Comparison of ENCODE assay signal across 1 cellular context in the genomic region with DNA sequence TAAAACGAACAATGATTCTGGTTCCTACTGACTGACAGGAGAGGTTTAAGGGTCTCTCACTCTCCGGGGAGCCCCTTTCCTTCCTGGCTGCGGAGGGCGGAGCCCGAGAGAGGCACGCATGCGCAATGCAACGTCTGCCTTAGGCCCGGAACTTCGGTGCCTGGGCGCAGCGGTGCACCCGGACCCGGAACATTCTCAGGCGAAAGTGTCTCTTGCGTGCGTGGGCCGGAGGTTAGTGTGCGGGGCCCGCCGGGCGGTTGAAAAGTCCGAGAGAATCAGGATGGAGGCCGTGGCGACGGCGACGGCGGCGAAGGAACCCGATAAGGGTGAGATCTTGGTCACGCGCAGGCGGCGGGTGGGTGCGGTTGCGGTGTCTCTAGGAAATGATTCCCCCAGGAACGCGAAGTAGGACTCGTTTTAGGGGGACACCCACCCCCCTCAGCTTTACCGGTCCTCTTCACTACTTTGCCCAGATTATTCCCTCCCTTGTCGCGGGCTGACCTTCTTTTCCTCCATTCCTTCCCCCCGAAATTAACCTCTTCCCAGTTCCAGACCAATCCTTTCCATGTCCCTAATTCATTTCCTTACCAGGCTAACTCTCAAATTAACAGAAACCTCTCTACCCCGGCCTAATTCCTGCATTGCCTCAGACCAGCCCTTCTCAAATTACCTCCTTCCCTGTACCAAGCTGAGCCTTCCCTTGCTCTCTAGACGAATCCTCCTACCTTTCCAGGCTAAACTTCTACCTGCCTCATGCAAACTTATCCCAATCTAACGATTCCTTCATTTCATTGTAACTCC.
TF ChIP-seq lines count a peak whose summit lies in the region.

A gene (plus strand): TSS at position 142 of the 801 bp plus-strand sequence. CDS start 139 bp downstream, at position 281.

TF ChIP-seq in HepG2, 621 proteins besides CTCF, POLR2A, EP300 and RAD21 (continued from another document and continues in another):
- TF ChIP-seq, protein P1, sequence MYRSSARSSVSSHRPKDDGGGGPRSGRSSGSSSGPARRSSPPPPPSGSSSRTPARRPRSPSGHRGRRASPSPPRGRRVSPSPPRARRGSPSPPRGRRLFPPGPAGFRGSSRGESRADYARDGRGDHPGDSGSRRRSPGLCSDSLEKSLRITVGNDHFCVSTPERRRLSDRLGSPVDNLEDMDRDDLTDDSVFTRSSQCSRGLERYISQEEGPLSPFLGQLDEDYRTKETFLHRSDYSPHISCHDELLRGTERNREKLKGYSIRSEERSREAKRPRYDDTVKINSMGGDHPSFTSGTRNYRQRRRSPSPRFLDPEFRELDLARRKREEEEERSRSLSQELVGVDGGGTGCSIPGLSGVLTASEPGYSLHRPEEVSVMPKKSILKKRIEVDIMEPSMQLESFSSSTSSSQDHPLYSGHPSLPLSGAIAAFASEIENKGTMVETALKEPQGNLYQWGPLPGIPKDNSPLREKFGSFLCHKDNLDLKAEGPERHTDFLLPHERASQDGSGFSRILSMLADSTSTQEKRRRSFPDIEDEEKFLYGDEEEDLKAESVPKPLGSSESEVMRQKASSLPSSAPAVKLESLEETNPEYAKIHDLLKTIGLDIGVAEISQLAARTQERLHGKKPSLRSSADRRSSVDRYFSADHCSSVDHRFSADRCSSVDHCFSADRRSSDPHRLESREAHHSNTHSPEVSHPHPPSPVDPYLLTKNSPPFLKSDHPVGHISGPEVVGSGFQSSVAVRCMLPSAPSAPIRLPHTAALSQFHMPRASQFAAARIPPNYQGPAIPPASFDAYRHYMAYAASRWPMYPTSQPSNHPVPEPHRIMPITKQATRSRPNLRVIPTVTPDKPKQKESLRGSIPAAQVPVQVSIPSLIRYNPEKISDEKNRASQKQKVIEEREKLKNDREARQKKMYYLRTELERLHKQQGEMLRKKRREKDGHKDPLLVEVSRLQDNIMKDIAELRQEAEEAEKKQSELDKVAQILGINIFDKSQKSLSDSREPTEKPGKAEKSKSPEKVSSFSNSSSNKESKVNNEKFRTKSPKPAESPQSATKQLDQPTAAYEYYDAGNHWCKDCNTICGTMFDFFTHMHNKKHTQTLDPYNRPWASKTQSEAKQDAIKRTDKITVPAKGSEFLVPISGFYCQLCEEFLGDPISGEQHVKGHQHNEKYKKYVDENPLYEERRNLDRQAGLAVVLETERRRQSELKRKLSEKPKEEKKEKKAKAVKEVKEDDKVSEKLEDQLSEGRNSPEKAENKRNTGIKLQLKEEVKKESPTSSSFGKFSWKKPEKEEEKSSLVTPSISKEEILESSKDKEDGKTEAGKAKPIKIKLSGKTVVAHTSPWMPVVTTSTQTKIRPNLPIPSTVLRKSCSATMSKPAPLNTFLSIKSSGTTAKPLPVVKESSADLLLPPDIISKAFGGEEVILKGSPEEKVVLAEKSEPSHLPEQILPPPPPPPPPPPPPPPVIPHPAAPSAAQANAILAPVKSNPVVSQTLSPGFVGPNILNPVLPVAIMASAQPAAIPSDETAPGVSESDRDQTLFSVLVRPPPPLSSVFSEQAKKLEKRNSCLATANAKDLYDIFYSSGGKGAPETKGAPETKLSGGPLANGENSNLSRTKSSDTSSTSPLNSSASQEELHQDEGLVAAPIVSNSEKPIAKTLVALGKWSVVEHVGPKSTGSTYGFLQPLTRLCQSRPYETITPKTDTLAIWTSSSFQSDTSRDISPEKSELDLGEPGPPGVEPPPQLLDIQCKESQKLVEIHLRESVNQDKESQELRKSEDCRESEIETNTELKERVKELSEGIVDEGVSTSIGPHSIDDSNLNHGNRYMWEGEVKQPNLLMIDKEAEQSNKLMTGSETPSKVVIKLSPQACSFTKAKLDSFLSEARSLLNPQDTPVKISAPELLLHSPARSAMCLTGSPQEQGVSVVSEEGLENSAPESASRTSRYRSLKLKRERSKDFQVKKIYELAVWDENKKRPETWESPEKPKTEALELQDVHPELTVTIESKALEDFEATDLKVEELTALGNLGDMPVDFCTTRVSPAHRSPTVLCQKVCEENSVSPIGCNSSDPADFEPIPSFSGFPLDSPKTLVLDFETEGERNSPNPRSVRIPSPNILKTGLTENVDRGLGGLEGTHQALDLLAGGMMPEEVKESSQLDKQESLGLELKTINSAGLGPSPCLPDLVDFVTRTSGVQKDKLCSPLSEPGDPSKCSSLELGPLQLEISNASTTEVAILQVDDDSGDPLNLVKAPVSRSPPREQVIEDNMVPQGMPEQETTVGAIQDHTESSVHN (CRISPR knock-in tag; IDR thresholded peaks at IDR 0.05) = 0 out of 2 replicates have a peak, but pooled peaks have one; percentile 56
- 0 out of 2 replicates have a peak, but pooled peaks have one; percentile 65 for TF ChIP-seq HNRNPL (IDR thresholded peaks at IDR 0.05; ENCODE audit: low read depth, low read length)
- TF ChIP-seq ZNF543 (CRISPR knock-in tag; IDR thresholded peaks at IDR 0.05) = peak; percentile 60; the same call in 1 of the 2 replicates
- no peak for TF ChIP-seq RELA (CRISPR knock-in tag; IDR thresholded peaks at IDR 0.05)
- no peak for TF ChIP-seq ZNF326 (CRISPR knock-in tag; IDR thresholded peaks at IDR 0.05; ENCODE audit: borderline replicate concordance)
- TF ChIP-seq, protein P2, sequence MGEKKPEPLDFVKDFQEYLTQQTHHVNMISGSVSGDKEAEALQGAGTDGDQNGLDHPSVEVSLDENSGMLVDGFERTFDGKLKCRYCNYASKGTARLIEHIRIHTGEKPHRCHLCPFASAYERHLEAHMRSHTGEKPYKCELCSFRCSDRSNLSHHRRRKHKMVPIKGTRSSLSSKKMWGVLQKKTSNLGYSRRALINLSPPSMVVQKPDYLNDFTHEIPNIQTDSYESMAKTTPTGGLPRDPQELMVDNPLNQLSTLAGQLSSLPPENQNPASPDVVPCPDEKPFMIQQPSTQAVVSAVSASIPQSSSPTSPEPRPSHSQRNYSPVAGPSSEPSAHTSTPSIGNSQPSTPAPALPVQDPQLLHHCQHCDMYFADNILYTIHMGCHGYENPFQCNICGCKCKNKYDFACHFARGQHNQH (CRISPR knock-in tag; IDR thresholded peaks at IDR 0.05) = peak; percentile 72
- no peak for TF ChIP-seq MTF1 (CRISPR knock-in tag; IDR thresholded peaks at IDR 0.05)
- no peak; the same call in 1 of the 2 replicates for TF ChIP-seq SNAI1 (CRISPR knock-in tag; IDR thresholded peaks at IDR 0.05; ENCODE audit: borderline replicate concordance)
- TF ChIP-seq ZNF724P (CRISPR knock-in tag; IDR thresholded peaks at IDR 0.05; ENCODE audit: borderline replicate concordance) = peak; percentile 43; the same call in 1 of the 2 replicates
- TF ChIP-seq SP5 (CRISPR knock-in tag; IDR thresholded peaks at IDR 0.05; ENCODE audit: borderline replicate concordance, low read depth) = peak; percentile 41; the same call in 1 of the 2 replicates
- no peak for TF ChIP-seq MEIS1 (CRISPR knock-in tag; IDR thresholded peaks at IDR 0.05; ENCODE audit: borderline replicate concordance)
- TF ChIP-seq, protein P3, sequence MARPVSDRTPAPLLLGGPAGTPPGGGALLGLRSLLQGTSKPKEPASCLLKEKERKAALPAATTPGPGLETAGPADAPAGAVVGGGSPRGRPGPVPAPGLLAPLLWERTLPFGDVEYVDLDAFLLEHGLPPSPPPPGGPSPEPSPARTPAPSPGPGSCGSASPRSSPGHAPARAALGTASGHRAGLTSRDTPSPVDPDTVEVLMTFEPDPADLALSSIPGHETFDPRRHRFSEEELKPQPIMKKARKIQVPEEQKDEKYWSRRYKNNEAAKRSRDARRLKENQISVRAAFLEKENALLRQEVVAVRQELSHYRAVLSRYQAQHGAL (CRISPR knock-in tag; IDR thresholded peaks at IDR 0.05; ENCODE audit: not compliant biosample characterization) = no peak
- no peak; the same call in 1 of the 2 replicates for TF ChIP-seq ARHGAP35 (CRISPR knock-in tag; IDR thresholded peaks at IDR 0.05; ENCODE audit: borderline replicate concordance)
- peak; percentile 65 for TF ChIP-seq ZMYM4 (CRISPR knock-in tag; IDR thresholded peaks at IDR 0.05)
- TF ChIP-seq ATF1 (CRISPR knock-in tag; IDR thresholded peaks at IDR 0.05) = 0 out of 2 replicates have a peak, but pooled peaks have one; percentile 15
- no peak for TF ChIP-seq ZNF282 (IDR thresholded peaks at IDR 0.05; ENCODE audit: partially characterized antibody)
- TF ChIP-seq CENPX (CRISPR knock-in tag; IDR thresholded peaks at IDR 0.05) = no peak
- no peak for TF ChIP-seq REXO4 (CRISPR knock-in tag; IDR thresholded peaks at IDR 0.05; ENCODE audit: borderline replicate concordance)
- TF ChIP-seq TRIM24 (CRISPR knock-in tag; IDR thresholded peaks at IDR 0.05) = no peak
- peak; percentile 70 for TF ChIP-seq ZNF878 (CRISPR knock-in tag; IDR thresholded peaks at IDR 0.05)
- no peak for TF ChIP-seq ZKSCAN5 (CRISPR knock-in tag; IDR thresholded peaks at IDR 0.05)
- TF ChIP-seq, protein P4, sequence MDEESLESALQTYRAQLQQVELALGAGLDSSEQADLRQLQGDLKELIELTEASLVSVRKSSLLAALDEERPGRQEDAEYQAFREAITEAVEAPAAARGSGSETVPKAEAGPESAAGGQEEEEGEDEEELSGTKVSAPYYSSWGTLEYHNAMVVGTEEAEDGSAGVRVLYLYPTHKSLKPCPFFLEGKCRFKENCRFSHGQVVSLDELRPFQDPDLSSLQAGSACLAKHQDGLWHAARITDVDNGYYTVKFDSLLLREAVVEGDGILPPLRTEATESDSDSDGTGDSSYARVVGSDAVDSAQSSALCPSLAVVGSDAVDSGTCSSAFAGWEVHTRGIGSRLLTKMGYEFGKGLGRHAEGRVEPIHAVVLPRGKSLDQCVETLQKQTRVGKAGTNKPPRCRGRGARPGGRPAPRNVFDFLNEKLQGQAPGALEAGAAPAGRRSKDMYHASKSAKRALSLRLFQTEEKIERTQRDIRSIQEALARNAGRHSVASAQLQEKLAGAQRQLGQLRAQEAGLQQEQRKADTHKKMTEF (CRISPR knock-in tag; IDR thresholded peaks at IDR 0.05) = peak; percentile 94
- TF ChIP-seq SIX1 (CRISPR knock-in tag; IDR thresholded peaks at IDR 0.05; ENCODE audit: borderline replicate concordance) = peak; percentile 94
- peak; percentile 85; the same call in 1 of the 2 replicates for TF ChIP-seq ZNF232 (CRISPR knock-in tag; IDR thresholded peaks at IDR 0.05; ENCODE audit: borderline replicate concordance)
- TF ChIP-seq, protein P5, sequence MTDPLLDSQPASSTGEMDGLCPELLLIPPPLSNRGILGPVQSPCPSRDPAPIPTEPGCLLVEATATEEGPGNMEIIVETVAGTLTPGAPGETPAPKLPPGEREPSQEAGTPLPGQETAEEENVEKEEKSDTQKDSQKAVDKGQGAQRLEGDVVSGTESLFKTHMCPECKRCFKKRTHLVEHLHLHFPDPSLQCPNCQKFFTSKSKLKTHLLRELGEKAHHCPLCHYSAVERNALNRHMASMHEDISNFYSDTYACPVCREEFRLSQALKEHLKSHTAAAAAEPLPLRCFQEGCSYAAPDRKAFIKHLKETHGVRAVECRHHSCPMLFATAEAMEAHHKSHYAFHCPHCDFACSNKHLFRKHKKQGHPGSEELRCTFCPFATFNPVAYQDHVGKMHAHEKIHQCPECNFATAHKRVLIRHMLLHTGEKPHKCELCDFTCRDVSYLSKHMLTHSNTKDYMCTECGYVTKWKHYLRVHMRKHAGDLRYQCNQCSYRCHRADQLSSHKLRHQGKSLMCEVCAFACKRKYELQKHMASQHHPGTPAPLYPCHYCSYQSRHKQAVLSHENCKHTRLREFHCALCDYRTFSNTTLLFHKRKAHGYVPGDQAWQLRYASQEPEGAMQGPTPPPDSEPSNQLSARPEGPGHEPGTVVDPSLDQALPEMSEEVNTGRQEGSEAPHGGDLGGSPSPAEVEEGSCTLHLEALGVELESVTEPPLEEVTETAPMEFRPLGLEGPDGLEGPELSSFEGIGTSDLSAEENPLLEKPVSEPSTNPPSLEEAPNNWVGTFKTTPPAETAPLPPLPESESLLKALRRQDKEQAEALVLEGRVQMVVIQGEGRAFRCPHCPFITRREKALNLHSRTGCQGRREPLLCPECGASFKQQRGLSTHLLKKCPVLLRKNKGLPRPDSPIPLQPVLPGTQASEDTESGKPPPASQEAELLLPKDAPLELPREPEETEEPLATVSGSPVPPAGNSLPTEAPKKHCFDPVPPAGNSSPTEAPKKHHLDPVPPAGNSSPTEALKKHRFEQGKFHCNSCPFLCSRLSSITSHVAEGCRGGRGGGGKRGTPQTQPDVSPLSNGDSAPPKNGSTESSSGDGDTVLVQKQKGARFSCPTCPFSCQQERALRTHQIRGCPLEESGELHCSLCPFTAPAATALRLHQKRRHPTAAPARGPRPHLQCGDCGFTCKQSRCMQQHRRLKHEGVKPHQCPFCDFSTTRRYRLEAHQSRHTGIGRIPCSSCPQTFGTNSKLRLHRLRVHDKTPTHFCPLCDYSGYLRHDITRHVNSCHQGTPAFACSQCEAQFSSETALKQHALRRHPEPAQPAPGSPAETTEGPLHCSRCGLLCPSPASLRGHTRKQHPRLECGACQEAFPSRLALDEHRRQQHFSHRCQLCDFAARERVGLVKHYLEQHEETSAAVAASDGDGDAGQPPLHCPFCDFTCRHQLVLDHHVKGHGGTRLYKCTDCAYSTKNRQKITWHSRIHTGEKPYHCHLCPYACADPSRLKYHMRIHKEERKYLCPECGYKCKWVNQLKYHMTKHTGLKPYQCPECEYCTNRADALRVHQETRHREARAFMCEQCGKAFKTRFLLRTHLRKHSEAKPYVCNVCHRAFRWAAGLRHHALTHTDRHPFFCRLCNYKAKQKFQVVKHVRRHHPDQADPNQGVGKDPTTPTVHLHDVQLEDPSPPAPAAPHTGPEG (CRISPR knock-in tag; IDR thresholded peaks at IDR 0.05) = no peak
- TF ChIP-seq PAX8 (CRISPR knock-in tag; IDR thresholded peaks at IDR 0.05; ENCODE audit: borderline replicate concordance) = no peak
- TF ChIP-seq, protein P6, sequence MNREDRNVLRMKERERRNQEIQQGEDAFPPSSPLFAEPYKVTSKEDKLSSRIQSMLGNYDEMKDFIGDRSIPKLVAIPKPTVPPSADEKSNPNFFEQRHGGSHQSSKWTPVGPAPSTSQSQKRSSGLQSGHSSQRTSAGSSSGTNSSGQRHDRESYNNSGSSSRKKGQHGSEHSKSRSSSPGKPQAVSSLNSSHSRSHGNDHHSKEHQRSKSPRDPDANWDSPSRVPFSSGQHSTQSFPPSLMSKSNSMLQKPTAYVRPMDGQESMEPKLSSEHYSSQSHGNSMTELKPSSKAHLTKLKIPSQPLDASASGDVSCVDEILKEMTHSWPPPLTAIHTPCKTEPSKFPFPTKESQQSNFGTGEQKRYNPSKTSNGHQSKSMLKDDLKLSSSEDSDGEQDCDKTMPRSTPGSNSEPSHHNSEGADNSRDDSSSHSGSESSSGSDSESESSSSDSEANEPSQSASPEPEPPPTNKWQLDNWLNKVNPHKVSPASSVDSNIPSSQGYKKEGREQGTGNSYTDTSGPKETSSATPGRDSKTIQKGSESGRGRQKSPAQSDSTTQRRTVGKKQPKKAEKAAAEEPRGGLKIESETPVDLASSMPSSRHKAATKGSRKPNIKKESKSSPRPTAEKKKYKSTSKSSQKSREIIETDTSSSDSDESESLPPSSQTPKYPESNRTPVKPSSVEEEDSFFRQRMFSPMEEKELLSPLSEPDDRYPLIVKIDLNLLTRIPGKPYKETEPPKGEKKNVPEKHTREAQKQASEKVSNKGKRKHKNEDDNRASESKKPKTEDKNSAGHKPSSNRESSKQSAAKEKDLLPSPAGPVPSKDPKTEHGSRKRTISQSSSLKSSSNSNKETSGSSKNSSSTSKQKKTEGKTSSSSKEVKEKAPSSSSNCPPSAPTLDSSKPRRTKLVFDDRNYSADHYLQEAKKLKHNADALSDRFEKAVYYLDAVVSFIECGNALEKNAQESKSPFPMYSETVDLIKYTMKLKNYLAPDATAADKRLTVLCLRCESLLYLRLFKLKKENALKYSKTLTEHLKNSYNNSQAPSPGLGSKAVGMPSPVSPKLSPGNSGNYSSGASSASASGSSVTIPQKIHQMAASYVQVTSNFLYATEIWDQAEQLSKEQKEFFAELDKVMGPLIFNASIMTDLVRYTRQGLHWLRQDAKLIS (CRISPR knock-in tag; IDR thresholded peaks at IDR 0.05) = no peak
- TF ChIP-seq NR2F1 (CRISPR knock-in tag; IDR thresholded peaks at IDR 0.05) = no peak; a peak in 1 of 4 replicates
- TF ChIP-seq ZNF24 (IDR thresholded peaks at IDR 0.05) = no peak; the same call in 1 of the 2 replicates
- no peak for TF ChIP-seq HNF4G (IDR thresholded peaks at IDR 0.05; ENCODE audit: borderline replicate concordance, low read depth, low read length)
- no peak for TF ChIP-seq HNF4G (CRISPR knock-in tag; IDR thresholded peaks at IDR 0.05; ENCODE audit: borderline replicate concordance, low read depth)
- 0 out of 2 replicates have a peak, but pooled peaks have one; percentile 38 for TF ChIP-seq ZNF746 (CRISPR knock-in tag; IDR thresholded peaks at IDR 0.05)
